ENCODE assay signal across 8 cellular contexts in the genomic region with DNA sequence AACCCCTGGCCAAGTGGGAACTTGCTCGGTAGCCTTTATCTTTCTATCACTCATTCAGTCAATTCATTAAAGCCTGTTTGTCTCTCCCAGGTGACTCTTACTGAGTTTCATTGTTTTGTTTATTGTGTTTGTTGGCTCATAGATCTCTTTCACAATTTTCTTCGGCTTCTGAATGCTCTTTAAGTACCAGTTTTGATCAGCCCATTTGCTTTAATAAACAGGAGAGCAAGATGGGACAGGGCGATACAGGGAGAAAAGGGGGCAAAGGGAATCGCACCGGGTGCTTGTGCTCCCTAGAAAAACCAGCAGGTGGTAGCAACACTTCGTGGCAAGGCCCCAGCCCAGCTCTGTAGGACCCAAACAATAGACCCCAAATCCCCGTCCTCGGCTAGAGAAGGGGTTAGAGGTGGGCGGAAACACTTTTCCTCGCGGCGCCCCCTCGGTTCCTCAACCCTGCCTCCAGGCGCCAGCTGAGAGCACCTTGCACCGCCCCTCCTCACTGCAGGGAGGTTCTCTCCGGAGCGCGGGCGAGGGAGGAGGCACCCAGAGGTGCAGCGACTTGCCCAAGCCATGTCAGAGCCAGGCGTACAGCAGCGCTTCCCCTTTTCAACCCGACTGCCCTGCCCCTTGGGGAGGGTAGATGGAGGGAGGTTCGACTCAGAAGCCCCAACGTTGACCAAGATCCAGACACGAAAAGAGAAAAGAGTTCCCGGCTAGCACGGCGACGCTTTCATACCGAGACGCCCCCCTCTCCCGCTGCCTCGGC. TPM values are rescaled to one million over a fixed set of nuclear protein-coding genes. Genes with fewer than 3 reads are reported as not detected.
DNase-seq lines count a peak whose midpoint lies in the region; ATAC-seq and TF ChIP-seq lines count a peak whose summit lies in the region.

No MANE protein-coding gene starts in this region.

- DNase-seq in A172 (ENCODE audit: low spot score) = peak; percentile 48
- peak; percentile 62 for DNase-seq in NCI-H226
- peak; percentile 79 for DNase-seq in activated CD4-positive, alpha-beta T cell treated with anti-CD3 and anti-CD28 coated beads, Interleukin-2, amount 10 ng/mL, durations not matched to agents 7 days and 5 days
- peak; percentile 60 to 93 for DNase-seq in lower leg skin (ENCODE audit: low spot score in 2 of 2)
- peak in 2 of 3 experiments; percentile 38 to 58 for DNase-seq in stimulated activated CD4-positive, alpha-beta T cell treated with anti-CD3 and anti-CD28 coated beads, TNF-alpha, amount 100 ng/mL, for 24 hours (ENCODE audit: low read depth in 3 of 3)

- H3K4me3 ChIP-seq in duodenal mucosa (ENCODE audit: low read depth in 1 of 2, low read length in 2 of 2) (peak overlapping the region; percentile 82 to 86), lower leg skin (ENCODE audit: low read depth, poor library complexity, severe bottlenecking) (peak overlapping the region; percentile 69)

- no peak for TF ChIP-seq POLR2A in lower leg skin (IDR thresholded peaks at IDR 0.05)

- ATAC-seq in GM18502 (IDR thresholded peaks at IDR 0.05; ENCODE audit: poor library complexity, unreplicated experiment) (peak; percentile 89), HG02973 (IDR thresholded peaks at IDR 0.05; ENCODE audit: unreplicated experiment) (peak; percentile 81)

- WGBS in lower leg skin, 2 donors = 1% methylated on average over 31 to 32 of the region's 34 CpGs

- H3K36me3 Mint-ChIP-seq in activated CD4-positive, alpha-beta T cell treated with anti-CD3 and anti-CD28 coated beads, Interleukin-2, amount 10 ng/mL, durations not matched to agents 7 days and 5 days (ENCODE audit: low read depth) = no peaks in the 10 kb centered on the region

- TF ChIP-seq CTCF in lower leg skin (IDR thresholded peaks at IDR 0.05) = peak in 1 of 3 donors; percentile 65

- H3K4me3 Mint-ChIP-seq in activated CD4-positive, alpha-beta T cell treated with anti-CD3 and anti-CD28 coated beads, Interleukin-2, amount 10 ng/mL, durations not matched to agents 7 days and 5 days = peak overlapping the region; percentile 88

- H3K9me3 ChIP-seq in duodenal mucosa (ENCODE audit: control insufficient read depth in 1 of 2, low read length in 2 of 2) = no peaks in the 10 kb centered on the region

- peaks cover 0 to 16% of the 10 kb centered on the region in 2 donors for H3K4me1 ChIP-seq in duodenal mucosa (ENCODE audit: control insufficient read depth in 1 of 2, insufficient read depth in 2 of 2, low read length in 2 of 2)

- peak overlapping the region; percentile 87 for H3K27ac Mint-ChIP-seq in activated CD4-positive, alpha-beta T cell treated with anti-CD3 and anti-CD28 coated beads, Interleukin-2, amount 10 ng/mL, durations not matched to agents 7 days and 5 days

- POLR2A ChIA-PET in activated CD4-positive, alpha-beta T cell treated with anti-CD3 and anti-CD28 coated beads, Interleukin-2, amount 10 ng/mL, durations not matched to agents 7 days and 5 days (lab: Charles Lee) = no interaction called here

- peaks cover 10% of the 10 kb centered on the region for H3K27me3 Mint-ChIP-seq in activated CD4-positive, alpha-beta T cell treated with anti-CD3 and anti-CD28 coated beads, Interleukin-2, amount 10 ng/mL, durations not matched to agents 7 days and 5 days

- intact Hi-C loops in lower leg skin (cut with DNase I; ENCODE audit: low total_unique reads) = no loop called here

- no peaks in the 10 kb centered on the region for H3K36me3 ChIP-seq in duodenal mucosa (ENCODE audit: control insufficient read depth in 1 of 2, insufficient read depth in 2 of 2, low read length in 2 of 2)

- H3K27me3 ChIP-seq in duodenal mucosa (ENCODE audit: control insufficient read depth in 1 of 2, insufficient read depth in 2 of 2, low read length in 2 of 2) = peaks cover 0 to 4% of the 10 kb centered on the region in 2 donors

- H3K4me1 Mint-ChIP-seq in activated CD4-positive, alpha-beta T cell treated with anti-CD3 and anti-CD28 coated beads, Interleukin-2, amount 10 ng/mL, durations not matched to agents 7 days and 5 days = peaks cover 34% of the 10 kb centered on the region

- H3K9ac ChIP-seq in duodenal mucosa (ENCODE audit: low read depth in 1 of 2, low read length in 2 of 2) = peak overlapping the region; percentile 36 to 72

- no peaks in the 10 kb centered on the region for H3K9me3 Mint-ChIP-seq in activated CD4-positive, alpha-beta T cell treated with anti-CD3 and anti-CD28 coated beads, Interleukin-2, amount 10 ng/mL, durations not matched to agents 7 days and 5 days

- H3K27ac ChIP-seq in duodenal mucosa (ENCODE audit: low read depth, low read length) = no peak overlapping the region

- CTCF ChIA-PET in activated CD4-positive, alpha-beta T cell treated with anti-CD3 and anti-CD28 coated beads, Interleukin-2, amount 10 ng/mL, durations not matched to agents 7 days and 5 days (lab: Charles Lee) = interaction anchor here (0.6 to 1.1 kb wide), 5 partner anchors 11 to 323 kb away, joined by 3 read pairs; no protein-coding TSS in a partner anchor

RNA-seq across cellular contexts. Expression of a gene that starts 1.0 kb away (rescaled TPM):
- total RNA-seq in A172 (2014; rRNA removed; shearing (Covaris generic)) = 2.0 and 2.7 TPM in 2 replicates
- 10 to 100 TPM; 28.6 to 29.1 TPM for total RNA-seq in activated CD4-positive, alpha-beta T cell treated with anti-CD3 and anti-CD28 coated beads, Interleukin-2, amount 10 ng/mL, durations not matched to agents 7 days and 5 days
- 100 to 1,000 TPM; 158 to 346 (median 221) TPM for total RNA-seq in lower leg skin

RNA-seq across cellular contexts. Expression of a gene that starts 31.6 kb away (rescaled TPM):
- total RNA-seq in A172 (2014; rRNA removed; shearing (Covaris generic)) = not detected in 2 replicates
- under 1 TPM in 1 of 2 experiments, not detected in 1; 0.07 TPM for total RNA-seq in activated CD4-positive, alpha-beta T cell treated with anti-CD3 and anti-CD28 coated beads, Interleukin-2, amount 10 ng/mL, durations not matched to agents 7 days and 5 days
- total RNA-seq in lower leg skin = 10 to 100 TPM; 10.3 to 13.4 (median 11.5) TPM

Comparison
In these comparisons a context has a peak if more than half of its experiments do, and no peak if none do; other contexts are left out.
1. RNA of a gene that starts 1.0 kb away (total RNA-seq): 158 to 346 TPM in lower leg skin; 28.6 to 29.1 TPM in activated CD4-positive, alpha-beta T cell treated with anti-CD3 and anti-CD28 coated beads, Interleukin-2, amount 10 ng/mL, durations not matched to agents 7 days and 5 days and 2.0 to 2.7 TPM in A172; every median in the first group is over 4 times any median in the second.
2. RNA of a gene that starts 31.6 kb away (total RNA-seq): 10.3 to 13.4 TPM in lower leg skin; 0.07 TPM in activated CD4-positive, alpha-beta T cell treated with anti-CD3 and anti-CD28 coated beads, Interleukin-2, amount 10 ng/mL, durations not matched to agents 7 days and 5 days and not detected in A172; every median in the first group is over 10 times any median in the second.
3. Peak in every context shown above with its lines, with median percentiles within 50 percentile points of each other: DNase-seq.